ENCODE assay signal across 2 cellular contexts in the genomic region with DNA sequence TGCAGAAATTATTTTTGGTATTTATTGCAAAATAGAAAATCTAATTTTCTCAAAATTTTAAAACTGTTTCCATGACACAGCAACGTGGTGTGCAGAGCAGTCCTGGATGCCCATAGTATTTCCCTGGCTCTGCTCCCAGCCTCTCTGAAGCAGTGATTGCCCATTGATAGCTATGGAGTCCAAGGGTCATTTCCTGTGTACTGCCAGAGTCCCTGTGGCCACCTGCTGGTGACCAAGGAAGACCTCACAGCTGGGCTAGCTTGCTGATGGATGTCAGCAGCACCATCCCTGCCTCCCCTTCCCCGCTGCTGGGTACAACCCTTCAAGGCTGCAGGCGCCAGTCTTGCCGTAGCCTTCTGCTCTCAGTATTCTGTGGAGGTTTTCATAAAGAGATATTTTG.
TF ChIP-seq lines count a peak whose summit lies in the region.

No MANE protein-coding gene starts in this region.

TF ChIP-seq in Ishikawa, 13 proteins besides CTCF, POLR2A, EP300 and RAD21 (continued from another document):
- TF ChIP-seq, protein P1, sequence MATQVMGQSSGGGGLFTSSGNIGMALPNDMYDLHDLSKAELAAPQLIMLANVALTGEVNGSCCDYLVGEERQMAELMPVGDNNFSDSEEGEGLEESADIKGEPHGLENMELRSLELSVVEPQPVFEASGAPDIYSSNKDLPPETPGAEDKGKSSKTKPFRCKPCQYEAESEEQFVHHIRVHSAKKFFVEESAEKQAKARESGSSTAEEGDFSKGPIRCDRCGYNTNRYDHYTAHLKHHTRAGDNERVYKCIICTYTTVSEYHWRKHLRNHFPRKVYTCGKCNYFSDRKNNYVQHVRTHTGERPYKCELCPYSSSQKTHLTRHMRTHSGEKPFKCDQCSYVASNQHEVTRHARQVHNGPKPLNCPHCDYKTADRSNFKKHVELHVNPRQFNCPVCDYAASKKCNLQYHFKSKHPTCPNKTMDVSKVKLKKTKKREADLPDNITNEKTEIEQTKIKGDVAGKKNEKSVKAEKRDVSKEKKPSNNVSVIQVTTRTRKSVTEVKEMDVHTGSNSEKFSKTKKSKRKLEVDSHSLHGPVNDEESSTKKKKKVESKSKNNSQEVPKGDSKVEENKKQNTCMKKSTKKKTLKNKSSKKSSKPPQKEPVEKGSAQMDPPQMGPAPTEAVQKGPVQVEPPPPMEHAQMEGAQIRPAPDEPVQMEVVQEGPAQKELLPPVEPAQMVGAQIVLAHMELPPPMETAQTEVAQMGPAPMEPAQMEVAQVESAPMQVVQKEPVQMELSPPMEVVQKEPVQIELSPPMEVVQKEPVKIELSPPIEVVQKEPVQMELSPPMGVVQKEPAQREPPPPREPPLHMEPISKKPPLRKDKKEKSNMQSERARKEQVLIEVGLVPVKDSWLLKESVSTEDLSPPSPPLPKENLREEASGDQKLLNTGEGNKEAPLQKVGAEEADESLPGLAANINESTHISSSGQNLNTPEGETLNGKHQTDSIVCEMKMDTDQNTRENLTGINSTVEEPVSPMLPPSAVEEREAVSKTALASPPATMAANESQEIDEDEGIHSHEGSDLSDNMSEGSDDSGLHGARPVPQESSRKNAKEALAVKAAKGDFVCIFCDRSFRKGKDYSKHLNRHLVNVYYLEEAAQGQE (IDR thresholded peaks at IDR 0.05; ENCODE audit: low read depth): no peak
- TF ChIP-seq CEBPB (IDR thresholded peaks at IDR 0.05) (no peak), EGR1 (IDR thresholded peaks at IDR 0.05) (no peak), ZBTB7A (IDR thresholded peaks at IDR 0.05; ENCODE audit: low read depth) (no peak), YY1 (IDR thresholded peaks at IDR 0.05; ENCODE audit: low read depth) (no peak), FOXM1 (IDR thresholded peaks at IDR 0.05; ENCODE audit: borderline replicate concordance, low read depth) (no peak), CREB1 (IDR thresholded peaks at IDR 0.05; ENCODE audit: low read depth) (no peak), TAF1 (IDR thresholded peaks at IDR 0.05; ENCODE audit: low read depth) (no peak)

TF ChIP-seq in liver, 16 proteins besides CTCF, POLR2A, EP300 and RAD21 (continued from another document):
- TF ChIP-seq GABPA (IDR thresholded peaks at IDR 0.05 in 1 of 2, conservative IDR thresholded peaks at IDR 0.05 in 1 of 2): peak in 1 of 2 donors; percentile 49
- TF ChIP-seq NR2F2 (IDR thresholded peaks at IDR 0.05): no peak
- peak in 1 of 2 donors; percentile 26 for TF ChIP-seq EGR1 (IDR thresholded peaks at IDR 0.05; ENCODE audit: low read depth in 2 of 2)
- TF ChIP-seq, protein P2, sequence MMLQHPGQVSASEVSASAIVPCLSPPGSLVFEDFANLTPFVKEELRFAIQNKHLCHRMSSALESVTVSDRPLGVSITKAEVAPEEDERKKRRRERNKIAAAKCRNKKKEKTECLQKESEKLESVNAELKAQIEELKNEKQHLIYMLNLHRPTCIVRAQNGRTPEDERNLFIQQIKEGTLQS (IDR thresholded peaks at IDR 0.05): no peak
- TF ChIP-seq TAF1 (conservative IDR thresholded peaks at IDR 0.05): no peak
- TF ChIP-seq, protein P3, sequence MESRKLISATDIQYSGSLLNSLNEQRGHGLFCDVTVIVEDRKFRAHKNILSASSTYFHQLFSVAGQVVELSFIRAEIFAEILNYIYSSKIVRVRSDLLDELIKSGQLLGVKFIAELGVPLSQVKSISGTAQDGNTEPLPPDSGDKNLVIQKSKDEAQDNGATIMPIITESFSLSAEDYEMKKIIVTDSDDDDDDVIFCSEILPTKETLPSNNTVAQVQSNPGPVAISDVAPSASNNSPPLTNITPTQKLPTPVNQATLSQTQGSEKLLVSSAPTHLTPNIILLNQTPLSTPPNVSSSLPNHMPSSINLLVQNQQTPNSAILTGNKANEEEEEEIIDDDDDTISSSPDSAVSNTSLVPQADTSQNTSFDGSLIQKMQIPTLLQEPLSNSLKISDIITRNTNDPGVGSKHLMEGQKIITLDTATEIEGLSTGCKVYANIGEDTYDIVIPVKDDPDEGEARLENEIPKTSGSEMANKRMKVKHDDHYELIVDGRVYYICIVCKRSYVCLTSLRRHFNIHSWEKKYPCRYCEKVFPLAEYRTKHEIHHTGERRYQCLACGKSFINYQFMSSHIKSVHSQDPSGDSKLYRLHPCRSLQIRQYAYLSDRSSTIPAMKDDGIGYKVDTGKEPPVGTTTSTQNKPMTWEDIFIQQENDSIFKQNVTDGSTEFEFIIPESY (IDR thresholded peaks at IDR 0.05): no peak
